ENCODE assay signal across 8 cellular contexts in the genomic region with DNA sequence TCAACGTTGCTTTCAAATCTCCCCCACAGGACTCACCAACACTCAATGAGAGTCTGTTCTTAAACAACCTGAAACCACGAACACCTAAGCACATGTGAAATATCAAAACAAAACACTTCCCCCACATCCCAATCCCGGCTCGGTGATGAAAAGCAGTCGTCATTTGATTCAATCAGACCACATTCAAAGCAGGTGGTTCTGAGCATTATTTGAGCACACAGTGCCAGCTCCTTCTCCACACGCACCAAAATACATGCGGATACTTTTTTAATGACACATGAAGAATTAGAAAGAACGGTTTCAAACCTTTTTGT.
DNase-seq lines count a peak whose midpoint lies in the region; ATAC-seq and TF ChIP-seq lines count a peak whose summit lies in the region.

No MANE protein-coding gene starts in this region.

- H3K27ac Mint-ChIP-seq in activated CD4-positive, alpha-beta T cell treated with anti-CD3 and anti-CD28 coated beads for 36 hours = peak overlapping the region; percentile 76
- peak overlapping the region; percentile 74 for H3K27ac Mint-ChIP-seq in nephron progenitor cell

- POLR2A ChIA-PET in activated CD4-positive, alpha-beta T cell treated with anti-CD3 and anti-CD28 coated beads for 36 hours (lab: Charles Lee) = no interaction called here

- H3K4me1 ChIP-seq in SJCRH30 = no peaks in the 10 kb centered on the region

- H3K4me1 Mint-ChIP-seq in activated CD4-positive, alpha-beta T cell treated with anti-CD3 and anti-CD28 coated beads for 36 hours = peaks cover 24% of the 10 kb centered on the region
- H3K4me1 Mint-ChIP-seq in nephron progenitor cell = peaks cover 65% of the 10 kb centered on the region

- H3K4me3 Mint-ChIP-seq in activated CD4-positive, alpha-beta T cell treated with anti-CD3 and anti-CD28 coated beads for 36 hours = peak overlapping the region; percentile 1
- peak overlapping the region; percentile 10 for H3K4me3 Mint-ChIP-seq in nephron progenitor cell

- H3K27me3 Mint-ChIP-seq in activated CD4-positive, alpha-beta T cell treated with anti-CD3 and anti-CD28 coated beads for 36 hours = peaks cover 29% of the 10 kb centered on the region
- H3K27me3 Mint-ChIP-seq in nephron progenitor cell (ENCODE audit: low read depth, poor library complexity) = no peaks in the 10 kb centered on the region

- no peak overlapping the region for H3K27ac ChIP-seq in SJCRH30

- CTCF ChIA-PET in activated CD4-positive, alpha-beta T cell treated with anti-CD3 and anti-CD28 coated beads for 36 hours (lab: Charles Lee) = no interaction called here

- no peak overlapping the region for H3K4me3 ChIP-seq in SJCRH30

- no peaks in the 10 kb centered on the region for H3K9me3 ChIP-seq in SJCRH30 (replicated peaks)

- no peak for TF ChIP-seq CTCF in nephron progenitor cell (IDR thresholded peaks at IDR 0.05)

- DNase-seq in activated CD4-positive, alpha-beta T cell treated with anti-CD3 and anti-CD28 coated beads for 36 hours = peak; percentile 65
- no peak for DNase-seq in activated CD4-positive, alpha-beta T cell treated with anti-CD3 and anti-CD28 coated beads, Interleukin-2, amount 50 U/mL, for 1 hour
- DNase-seq in NCI-H774 (lab: John Stamatoyannopoulos, UW) = peak; percentile 73
- DNase-seq in nephron progenitor cell = no peak
- DNase-seq in NOMO-1 treated with dmso at 0.1 percent for 144 hours (lab: John Stamatoyannopoulos, UW; ENCODE audit: unreplicated experiment) = no peak
- DNase-seq in stimulated activated naive CD4-positive, alpha-beta T cell treated with Interleukin-2 at 50 U/mL for 16 hours (lab: John Stamatoyannopoulos, UW) = no peak
- DNase-seq in SJCRH30 = no peak

- peak; percentile 89 for ATAC-seq in activated CD4-positive, alpha-beta T cell treated with anti-CD3 and anti-CD28 coated beads for 36 hours
- ATAC-seq in HG03135 (IDR thresholded peaks at IDR 0.05; ENCODE audit: unreplicated experiment) = peak; percentile 65

- no peaks in the 10 kb centered on the region for H3K36me3 Mint-ChIP-seq in activated CD4-positive, alpha-beta T cell treated with anti-CD3 and anti-CD28 coated beads for 36 hours (ENCODE audit: low read depth)
- peaks cover 8% of the 10 kb centered on the region for H3K36me3 Mint-ChIP-seq in nephron progenitor cell (ENCODE audit: low read depth)

- H3K27me3 ChIP-seq in SJCRH30 = no peaks in the 10 kb centered on the region

- H3K36me3 ChIP-seq in SJCRH30 = no peaks in the 10 kb centered on the region

- intact Hi-C loops in activated CD4-positive, alpha-beta T cell treated with anti-CD3 and anti-CD28 coated beads for 36 hours (cut with DNase I, micrococcal nuclease) = loop anchor here (1.0 to 5.0 kb wide), 3 partner anchors 98 to 623 kb away; a partner anchor contains a TSS

- H3K9me3 Mint-ChIP-seq in activated CD4-positive, alpha-beta T cell treated with anti-CD3 and anti-CD28 coated beads for 36 hours (ENCODE audit: low read depth) = no peaks in the 10 kb centered on the region
- no peaks in the 10 kb centered on the region for H3K9me3 Mint-ChIP-seq in nephron progenitor cell

Comparison
In these comparisons a context has a peak if more than half of its experiments do, and no peak if none do; other contexts are left out.
1. DNase-seq: peak in activated CD4-positive, alpha-beta T cell treated with anti-CD3 and anti-CD28 coated beads for 36 hours (single experiment) and NCI-H774 (single experiment); none in activated CD4-positive, alpha-beta T cell treated with anti-CD3 and anti-CD28 coated beads, Interleukin-2, amount 50 U/mL, for 1 hour (single experiment), nephron progenitor cell (single experiment), NOMO-1 treated with dmso at 0.1 percent for 144 hours (single experiment), stimulated activated naive CD4-positive, alpha-beta T cell treated with Interleukin-2 at 50 U/mL for 16 hours (single experiment) and SJCRH30 (0 of 2).